Comparison of ENCODE assay signal across 8 cellular contexts in genomic region chr18:3448845-3449701, GRCh38. TPM values are rescaled to one million over a fixed set of nuclear protein-coding genes. Genes with fewer than 3 reads are reported as not detected.
DNase-seq lines count a peak whose midpoint lies in the region; ATAC-seq and TF ChIP-seq lines count a peak whose summit lies in the region.

No MANE protein-coding gene starts in this region.

- H3K27me3 ChIP-seq in dorsolateral prefrontal cortex: peaks cover 0 to 64% (median 6%) of the 10 kb centered on the region in 45 donors
- H3K27me3 ChIP-seq in lung (ENCODE audit: control insufficient read depth, insufficient read depth): no peaks in the 10 kb centered on the region

- TF ChIP-seq CTCF in dorsolateral prefrontal cortex (IDR thresholded peaks at IDR 0.05 in 54 of 56, conservative IDR thresholded peaks at IDR 0.05 in 2 of 56; ENCODE audit: low read depth in 1 of 56, partially characterized antibody in 56 of 56): peak in 2 of 56 donors; percentile 11 to 20
- TF ChIP-seq CTCF in lung (IDR thresholded peaks at IDR 0.05; ENCODE audit: control extremely low read depth, extremely low read depth): no peak

- intact Hi-C loops in dorsolateral prefrontal cortex (cut with DNase I): loop anchor here in 1 of 2 donors (2.0 kb wide), 2 partner anchors 146 to 218 kb away; no protein-coding TSS in a partner anchor

- peak overlapping the region; percentile 83 to 99 (median 96) for H3K27ac ChIP-seq in dorsolateral prefrontal cortex
- H3K27ac ChIP-seq in lung (ENCODE audit: low read depth in 1 of 2, low read length in 1 of 2): peak overlapping the region; percentile 96 to 99

- DNase-seq in NCI-H2107 treated with DMSO at 0.1 percent for 48 hours (lab: John Stamatoyannopoulos, UW; ENCODE audit: unreplicated experiment) (peak; percentile 43), NCI-H2107 (lab: John Stamatoyannopoulos, UW) (no peak), NCI-H510A treated with DMSO at 0.1 percent for 48 hours (lab: John Stamatoyannopoulos, UW) (peak; percentile 73), dorsolateral prefrontal cortex (peak in 9 of 10 donors; percentile 18 to 77 (median 66)), lung (ENCODE audit: low spot score) (peak; percentile 88)
- DNase-seq in activated CD4-positive, alpha-beta T cell treated with anti-CD3 and anti-CD28 coated beads, Interleukin-2, amount 50 U/mL, for 24 hours (ENCODE audit: low read depth in 1 of 2, low spot score in 1 of 2): peak; percentile 55 to 72
- DNase-seq in stimulated activated CD4-positive, alpha-beta T cell treated with anti-CD3 and anti-CD28 coated beads, TNF-alpha, amount 100 ng/mL, for 48 hours (ENCODE audit: low read depth in 3 of 3): peak in 2 of 3 donors; percentile 68 to 69

- peaks cover 3 to 7% of the 10 kb centered on the region in 2 donors for H3K4me1 ChIP-seq in lung (ENCODE audit: control insufficient read depth in 2 of 2, insufficient read depth in 2 of 2, low read length in 2 of 2)

- peak; percentile 42 for ATAC-seq in HG02943 (IDR thresholded peaks at IDR 0.05; ENCODE audit: low read depth, unreplicated experiment)
- ATAC-seq in lung (ENCODE audit: insufficient read depth, low FRiP score): peak; percentile 16

- H3K4me3 ChIP-seq in dorsolateral prefrontal cortex: peak overlapping the region; percentile 41 to 87 (median 70)
- peak overlapping the region; percentile 64 for H3K4me3 ChIP-seq in lung

- no peaks in the 10 kb centered on the region for H3K36me3 ChIP-seq in lung (ENCODE audit: control insufficient read depth in 2 of 2, insufficient read depth in 2 of 2, low read length in 2 of 2)

- H3K9me3 ChIP-seq in lung (ENCODE audit: control insufficient read depth in 2 of 2, insufficient read depth in 1 of 2, low read length in 1 of 2): no peaks in the 10 kb centered on the region

- 0% methylated on average over 57 of the region's 57 CpGs for WGBS in lung, 2 donors

RNA-seq across cellular contexts. Expression of gene TGIF1, which starts 0.9 kb away (rescaled TPM):
- total RNA-seq in dorsolateral prefrontal cortex (10 to 100 TPM in 81 of 120 experiments, 1 to 10 TPM in 39; 5.1 to 30.2 (median 12.3) TPM), lung (10 to 100 TPM; 51.6 to 65.3 TPM)
- 10 to 100 TPM; 49.1 to 74.5 TPM for polyA plus RNA-seq in lung
